In the genomic region with DNA sequence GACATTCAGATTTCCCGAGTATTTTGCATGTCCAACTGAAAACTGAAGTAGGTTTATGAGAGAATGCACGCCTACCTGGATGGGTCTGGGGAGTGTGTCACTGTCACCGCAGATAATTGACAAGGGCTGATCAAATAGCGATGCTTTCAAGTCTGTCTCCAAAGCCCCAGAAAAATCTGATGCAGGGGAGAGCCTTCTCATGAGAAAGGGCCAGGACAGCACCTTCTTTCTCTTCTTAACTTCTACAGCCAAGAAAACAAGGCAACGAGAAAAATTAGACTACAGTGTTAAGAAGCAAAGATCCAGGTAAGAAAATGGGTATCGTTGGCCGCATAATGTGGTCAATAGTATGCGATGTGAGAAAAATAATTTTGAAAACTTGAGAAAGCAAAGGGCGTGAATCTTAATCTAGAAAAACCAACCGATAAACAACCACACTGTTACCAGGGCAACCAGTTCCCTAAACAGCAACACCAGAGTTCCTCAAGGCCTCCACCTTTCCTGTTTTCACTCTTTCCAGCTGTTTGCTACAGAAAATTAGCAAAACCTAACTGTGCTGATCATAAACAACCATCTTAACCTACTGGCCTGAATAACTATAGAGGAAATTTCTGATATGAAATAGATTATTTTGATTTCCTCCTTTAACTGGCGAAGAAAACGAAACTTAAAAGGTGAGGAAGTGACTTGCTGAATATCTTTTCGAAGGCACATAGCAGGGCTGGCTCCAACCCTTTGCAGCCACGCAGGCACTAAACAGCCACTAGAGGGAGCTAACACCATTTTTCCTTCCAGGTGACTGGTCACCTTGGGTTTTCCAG, we compare ENCODE assay signal across 8 cellular contexts. TPM values are rescaled to one million over a fixed set of nuclear protein-coding genes. Genes with fewer than 3 reads are reported as not detected.
DNase-seq lines count a peak whose midpoint lies in the region; ATAC-seq and TF ChIP-seq lines count a peak whose summit lies in the region.

No MANE protein-coding gene starts in this region.

- no peaks in the 10 kb centered on the region for H3K9me3 ChIP-seq in left lung

- ATAC-seq in GM18508 (IDR thresholded peaks at IDR 0.05; ENCODE audit: insufficient read depth, unreplicated experiment) (peak; percentile 28), HG03432 (IDR thresholded peaks at IDR 0.05; ENCODE audit: unreplicated experiment) (peak; percentile 38), left lung (peak; percentile 87)

- POLR2A ChIA-PET in activated CD4-positive, alpha-beta T cell treated with anti-CD3 and anti-CD28 coated beads, Interleukin-2, amount 10 ng/mL, durations not matched to agents 7 days and 5 days (lab: Charles Lee): interaction anchor here (0.5 to 1.0 kb wide), 3 partner anchors 8 to 59 kb away, joined by 3 read pairs; no protein-coding TSS in a partner anchor

- DNase-seq in NCI-H69 (lab: John Stamatoyannopoulos, UW): peak; percentile 86
- peak; percentile 86 for DNase-seq in activated CD4-positive, alpha-beta T cell treated with anti-CD3 and anti-CD28 coated beads, Interleukin-2, amount 10 ng/mL, durations not matched to agents 7 days and 5 days
- DNase-seq in dermis blood vessel endothelial cell: peak; percentile 76
- DNase-seq in left lung: peak; percentile 74 to 76
- peak; percentile 56 to 75 for DNase-seq in stimulated activated CD4-positive, alpha-beta T cell treated with anti-CD3 and anti-CD28 coated beads, Interleukin-4, amount 100 ng/mL, for 4 hours

- CTCF ChIA-PET in activated CD4-positive, alpha-beta T cell treated with anti-CD3 and anti-CD28 coated beads, Interleukin-2, amount 10 ng/mL, durations not matched to agents 7 days and 5 days (lab: Charles Lee): interaction anchor here (0.6 to 7.7 kb wide), 20 partner anchors 9 to 883 kb away, joined by 3 to 113 read pairs (median 5); a partner anchor contains a TSS

- peak overlapping the region; percentile 96 for H2AFZ ChIP-seq in ACC112 (ENCODE audit: low read length, unreplicated experiment)

- H3K4me3 ChIP-seq in ACC112 (ENCODE audit: low read depth, low read length) (peak overlapping the region; percentile 70), left lung (peak overlapping the region; percentile 7 to 50)

- H3K27ac ChIP-seq in ACC112 (ENCODE audit: low read depth, low read length): peak overlapping the region; percentile 24; the same call in 1 of the 2 replicates
- peak overlapping the region; percentile 55 to 96 for H3K27ac ChIP-seq in left lung

- H3K36me3 ChIP-seq in ACC112 (ENCODE audit: insufficient read depth, low read length) (no peaks in the 10 kb centered on the region), left lung (peaks cover 0 to 30% of the 10 kb centered on the region in 2 donors)

- peaks cover 61% of the 10 kb centered on the region for H3K4me1 Mint-ChIP-seq in activated CD4-positive, alpha-beta T cell treated with anti-CD3 and anti-CD28 coated beads, Interleukin-2, amount 10 ng/mL, durations not matched to agents 7 days and 5 days

- peaks cover 27% of the 10 kb centered on the region for H3K27me3 ChIP-seq in ACC112 (ENCODE audit: insufficient read depth, low read length)
- H3K27me3 ChIP-seq in left lung: no peaks in the 10 kb centered on the region

- no peaks in the 10 kb centered on the region for H3K27me3 Mint-ChIP-seq in activated CD4-positive, alpha-beta T cell treated with anti-CD3 and anti-CD28 coated beads, Interleukin-2, amount 10 ng/mL, durations not matched to agents 7 days and 5 days

- H3K27ac Mint-ChIP-seq in activated CD4-positive, alpha-beta T cell treated with anti-CD3 and anti-CD28 coated beads, Interleukin-2, amount 10 ng/mL, durations not matched to agents 7 days and 5 days: peak overlapping the region; percentile 97

- no peaks in the 10 kb centered on the region for H3K9me3 Mint-ChIP-seq in activated CD4-positive, alpha-beta T cell treated with anti-CD3 and anti-CD28 coated beads, Interleukin-2, amount 10 ng/mL, durations not matched to agents 7 days and 5 days

- H3K4me3 Mint-ChIP-seq in activated CD4-positive, alpha-beta T cell treated with anti-CD3 and anti-CD28 coated beads, Interleukin-2, amount 10 ng/mL, durations not matched to agents 7 days and 5 days: peak overlapping the region; percentile 97

- TF ChIP-seq CTCF in left lung (IDR thresholded peaks at IDR 0.05): peak; percentile 96 to 99

- H3K4me1 ChIP-seq in ACC112 (ENCODE audit: control insufficient read depth, insufficient read depth, low read length, unreplicated experiment): no peaks in the 10 kb centered on the region
- H3K4me1 ChIP-seq in left lung: peaks cover 4 to 58% of the 10 kb centered on the region in 2 donors

- intact Hi-C loops in left lung (cut with DNase I): loop anchor here in 1 of 2 donors (5.0 kb wide), 1 partner anchor 60 kb away; no protein-coding TSS in a partner anchor

- H3K36me3 Mint-ChIP-seq in activated CD4-positive, alpha-beta T cell treated with anti-CD3 and anti-CD28 coated beads, Interleukin-2, amount 10 ng/mL, durations not matched to agents 7 days and 5 days (ENCODE audit: low read depth): peaks cover 70% of the 10 kb centered on the region

- H3K79me2 ChIP-seq in ACC112 (ENCODE audit: control insufficient read depth, insufficient read depth, low read length, unreplicated experiment): no peaks in the 10 kb centered on the region

RNA-seq across cellular contexts. Expression of a gene that starts 2.6 kb away (rescaled TPM):
- 10 to 100 TPM; 60.3 to 67.9 TPM for total RNA-seq in activated CD4-positive, alpha-beta T cell treated with anti-CD3 and anti-CD28 coated beads, Interleukin-2, amount 10 ng/mL, durations not matched to agents 7 days and 5 days
- total RNA-seq in dermis blood vessel endothelial cell (not detected in 2 replicates), left lung (10 to 100 TPM in 1 of 2 donors, 1 to 10 TPM in 1; 8.2 to 15.1 TPM)

RNA-seq across cellular contexts. Expression of a gene that starts 42.2 kb away (rescaled TPM):
- total RNA-seq in activated CD4-positive, alpha-beta T cell treated with anti-CD3 and anti-CD28 coated beads, Interleukin-2, amount 10 ng/mL, durations not matched to agents 7 days and 5 days: 1 to 10 TPM; 2.4 to 2.9 TPM
- total RNA-seq in dermis blood vessel endothelial cell (2.6 and 3.1 TPM in 2 replicates), left lung (10 to 100 TPM; 12.4 to 18.0 TPM)

Comparison
In these comparisons a context has a peak if more than half of its experiments do, and no peak if none do; other contexts are left out.
1. Peak in every context shown above with its lines: DNase-seq, ATAC-seq, H3K4me3 ChIP-seq and H3K27ac ChIP-seq.
2. ATAC-seq: peak in every context shown above with its lines; median percentile 87 in left lung; 38 in HG03432; 28 in GM18508.